ENCODE assay signal across 8 cellular contexts in the genomic region with DNA sequence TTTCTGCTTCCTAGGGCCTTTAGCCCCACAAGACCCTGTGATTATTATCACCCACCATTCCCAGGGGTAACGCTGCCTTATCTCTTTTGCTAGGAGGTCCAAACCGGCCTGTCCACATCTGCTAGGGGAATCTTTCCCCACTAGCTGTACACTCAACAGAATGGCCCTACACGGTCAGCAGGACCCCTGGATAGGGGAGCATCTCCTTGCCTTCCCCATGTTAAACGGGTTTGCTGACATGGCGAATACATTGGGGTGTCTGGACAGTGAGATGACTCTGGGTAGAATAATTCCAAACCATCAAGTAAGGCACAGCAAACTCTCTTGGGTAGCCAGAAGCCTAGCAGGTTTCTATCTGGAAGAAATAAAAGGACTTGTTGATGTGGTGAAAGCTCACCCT. TPM values are rescaled to one million over a fixed set of nuclear protein-coding genes. Genes with fewer than 3 reads are reported as not detected.
DNase-seq lines count a peak whose midpoint lies in the region; ATAC-seq and TF ChIP-seq lines count a peak whose summit lies in the region.

No MANE protein-coding gene starts in this region.

- WGBS in iPS DF 6.9 (ENCODE audit: insufficient coverage, insufficient read length): no CpG with 5 or more reads among the region's 5 CpGs

- no peak for DNase-seq in activated CD4-positive, alpha-beta T cell treated with anti-CD3 and anti-CD28 coated beads for 36 hours
- no peak for DNase-seq in activated CD4-positive, alpha-beta T cell treated with anti-CD3 and anti-CD28 coated beads, Interleukin-2, amount 50 U/mL, for 48 hours
- no peak for DNase-seq in WTC11 (ENCODE audit: low spot score)
- no peak for DNase-seq in iPS DF 6.9 (ENCODE audit: low read depth, low spot score)
- no peak for DNase-seq in stimulated activated naive CD8-positive, alpha-beta T cell treated with anti-CD3 and anti-CD28 coated beads, Interleukin-15, amount 100 ng/mL, for 72 hours
- DNase-seq in SIG-M5 (lab: John Stamatoyannopoulos, UW): no peak
- DNase-seq in NCI-H526 (lab: John Stamatoyannopoulos, UW): no peak

- H3K4me3 Mint-ChIP-seq in activated CD4-positive, alpha-beta T cell treated with anti-CD3 and anti-CD28 coated beads for 36 hours: peak overlapping the region; percentile 97
- H3K4me3 Mint-ChIP-seq in WTC11: peak overlapping the region; percentile 97
- H3K4me3 Mint-ChIP-seq in stimulated activated naive CD8-positive, alpha-beta T cell treated with anti-CD3 and anti-CD28 coated beads, Interleukin-15, amount 100 ng/mL, for 72 hours: peak overlapping the region; percentile 99

- H3K36me3 ChIP-seq in iPS DF 6.9 (ENCODE audit: control insufficient read depth, insufficient read depth, low read length): peaks cover 12% of the 10 kb centered on the region

- no peaks in the 10 kb centered on the region for H3K27me3 ChIP-seq in iPS DF 6.9 (ENCODE audit: control insufficient read depth, insufficient read depth, low read length)

- no peak for ATAC-seq in activated CD4-positive, alpha-beta T cell treated with anti-CD3 and anti-CD28 coated beads for 36 hours
- no peak for ATAC-seq in WTC11
- no peak for ATAC-seq in stimulated activated naive CD8-positive, alpha-beta T cell treated with anti-CD3 and anti-CD28 coated beads, Interleukin-15, amount 100 ng/mL, for 72 hours
- ATAC-seq in HG03280 (IDR thresholded peaks at IDR 0.05; ENCODE audit: unreplicated experiment): no peak

- H3K9me3 ChIP-seq in iPS DF 6.9 (ENCODE audit: control insufficient read depth, insufficient read depth, low read length): no peaks in the 10 kb centered on the region

- no peak overlapping the region for H3K27ac ChIP-seq in iPS DF 6.9 (ENCODE audit: low read length)

- no peak for TF ChIP-seq CTCF in WTC11 (IDR thresholded peaks at IDR 0.05)

- POLR2A ChIA-PET in activated CD4-positive, alpha-beta T cell treated with anti-CD3 and anti-CD28 coated beads for 36 hours (lab: Charles Lee): interaction anchor here (1.1 kb wide), 1 partner anchor 85 kb away, joined by 3 read pairs; the partner anchor contains the start of gene RBM6
- POLR2A ChIA-PET in WTC11 (lab: Charles Lee): interaction anchor here (0.7 kb wide), 1 partner anchor 406 kb away, joined by 3 read pairs; no protein-coding TSS in a partner anchor

- H3K9me3 Mint-ChIP-seq in activated CD4-positive, alpha-beta T cell treated with anti-CD3 and anti-CD28 coated beads for 36 hours (ENCODE audit: low read depth): no peaks in the 10 kb centered on the region
- H3K9me3 Mint-ChIP-seq in WTC11: no peaks in the 10 kb centered on the region
- no peaks in the 10 kb centered on the region for H3K9me3 Mint-ChIP-seq in stimulated activated naive CD8-positive, alpha-beta T cell treated with anti-CD3 and anti-CD28 coated beads, Interleukin-15, amount 100 ng/mL, for 72 hours

- no peaks in the 10 kb centered on the region for H3K27me3 Mint-ChIP-seq in activated CD4-positive, alpha-beta T cell treated with anti-CD3 and anti-CD28 coated beads for 36 hours
- no peaks in the 10 kb centered on the region for H3K27me3 Mint-ChIP-seq in WTC11 (ENCODE audit: low read depth)
- no peaks in the 10 kb centered on the region for H3K27me3 Mint-ChIP-seq in stimulated activated naive CD8-positive, alpha-beta T cell treated with anti-CD3 and anti-CD28 coated beads, Interleukin-15, amount 100 ng/mL, for 72 hours

- CTCF ChIA-PET in activated CD4-positive, alpha-beta T cell treated with anti-CD3 and anti-CD28 coated beads for 36 hours (lab: Charles Lee): interaction anchor here (0.6 to 1.5 kb wide), 6 partner anchors 15 to 206 kb away, joined by 3 to 7 read pairs (median 4); no protein-coding TSS in a partner anchor
- CTCF ChIA-PET in WTC11 (lab: Charles Lee): interaction anchor here (0.9 to 1.6 kb wide), 5 partner anchors 14 to 265 kb away, joined by 3 to 6 read pairs (median 4); partner anchors contain the start of gene INKA1

- H3K27ac Mint-ChIP-seq in activated CD4-positive, alpha-beta T cell treated with anti-CD3 and anti-CD28 coated beads for 36 hours: no peak overlapping the region
- peak overlapping the region; percentile 86; the same call in 1 of the 2 replicates for H3K27ac Mint-ChIP-seq in WTC11
- H3K27ac Mint-ChIP-seq in stimulated activated naive CD8-positive, alpha-beta T cell treated with anti-CD3 and anti-CD28 coated beads, Interleukin-15, amount 100 ng/mL, for 72 hours: peak overlapping the region; percentile 95 to 97

- H3K4me3 ChIP-seq in iPS DF 6.9 (ENCODE audit: low read length): peak overlapping the region; percentile 90; the same call in 1 of the 2 replicates

- intact Hi-C loops in activated CD4-positive, alpha-beta T cell treated with anti-CD3 and anti-CD28 coated beads for 36 hours (cut with DNase I, micrococcal nuclease): loop anchor here (1.0 to 5.0 kb wide), 16 partner anchors 14 to 437 kb away; partner anchors contain the start of genes IP6K1 (in 2 of the 2), MST1R (in 2 of the 2), AMIGO3 (in 1 of the 2) and APEH (in 1 of the 2)

- no peaks in the 10 kb centered on the region for H3K36me3 Mint-ChIP-seq in activated CD4-positive, alpha-beta T cell treated with anti-CD3 and anti-CD28 coated beads for 36 hours (ENCODE audit: low read depth)
- peaks cover 9% of the 10 kb centered on the region for H3K36me3 Mint-ChIP-seq in WTC11

- peaks cover 10% of the 10 kb centered on the region for H3K4me1 Mint-ChIP-seq in activated CD4-positive, alpha-beta T cell treated with anti-CD3 and anti-CD28 coated beads for 36 hours
- peaks cover 11% of the 10 kb centered on the region for H3K4me1 Mint-ChIP-seq in WTC11
- peaks cover 15% of the 10 kb centered on the region for H3K4me1 Mint-ChIP-seq in stimulated activated naive CD8-positive, alpha-beta T cell treated with anti-CD3 and anti-CD28 coated beads, Interleukin-15, amount 100 ng/mL, for 72 hours

- peaks cover 2% of the 10 kb centered on the region; the same call in 1 of the 2 replicates for H3K4me1 ChIP-seq in iPS DF 6.9 (ENCODE audit: control insufficient read depth, insufficient read depth, low read length)

TF ChIP-seq in WTC11, 78 proteins besides CTCF, POLR2A, EP300 and RAD21 (continues in another document):
- TF ChIP-seq NFE2L1 (CRISPR knock-in tag; IDR thresholded peaks at IDR 0.05) (no peak), KAT7 (CRISPR knock-in tag; IDR thresholded peaks at IDR 0.05; ENCODE audit: borderline replicate concordance) (no peak), FOXK1 (CRISPR knock-in tag; IDR thresholded peaks at IDR 0.05) (no peak), SOX15 (CRISPR knock-in tag; IDR thresholded peaks at IDR 0.05) (no peak), JAZF1 (CRISPR knock-in tag; IDR thresholded peaks at IDR 0.05) (no peak), FOXP1 (CRISPR knock-in tag; IDR thresholded peaks at IDR 0.05; ENCODE audit: borderline replicate concordance) (no peak), NR3C1 (CRISPR knock-in tag; conservative IDR thresholded peaks at IDR 0.05; ENCODE audit: low read depth) (no peak), RELA (CRISPR knock-in tag; IDR thresholded peaks at IDR 0.05; ENCODE audit: borderline replicate concordance) (no peak), GABPB1 (CRISPR knock-in tag; IDR thresholded peaks at IDR 0.05) (no peak), USF2 (CRISPR knock-in tag; IDR thresholded peaks at IDR 0.05) (no peak), ERG (CRISPR knock-in tag; IDR thresholded peaks at IDR 0.05) (no peak)
- TF ChIP-seq, protein P1, sequence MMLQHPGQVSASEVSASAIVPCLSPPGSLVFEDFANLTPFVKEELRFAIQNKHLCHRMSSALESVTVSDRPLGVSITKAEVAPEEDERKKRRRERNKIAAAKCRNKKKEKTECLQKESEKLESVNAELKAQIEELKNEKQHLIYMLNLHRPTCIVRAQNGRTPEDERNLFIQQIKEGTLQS (CRISPR knock-in tag; conservative IDR thresholded peaks at IDR 0.05): no peak
- TF ChIP-seq, protein P2, sequence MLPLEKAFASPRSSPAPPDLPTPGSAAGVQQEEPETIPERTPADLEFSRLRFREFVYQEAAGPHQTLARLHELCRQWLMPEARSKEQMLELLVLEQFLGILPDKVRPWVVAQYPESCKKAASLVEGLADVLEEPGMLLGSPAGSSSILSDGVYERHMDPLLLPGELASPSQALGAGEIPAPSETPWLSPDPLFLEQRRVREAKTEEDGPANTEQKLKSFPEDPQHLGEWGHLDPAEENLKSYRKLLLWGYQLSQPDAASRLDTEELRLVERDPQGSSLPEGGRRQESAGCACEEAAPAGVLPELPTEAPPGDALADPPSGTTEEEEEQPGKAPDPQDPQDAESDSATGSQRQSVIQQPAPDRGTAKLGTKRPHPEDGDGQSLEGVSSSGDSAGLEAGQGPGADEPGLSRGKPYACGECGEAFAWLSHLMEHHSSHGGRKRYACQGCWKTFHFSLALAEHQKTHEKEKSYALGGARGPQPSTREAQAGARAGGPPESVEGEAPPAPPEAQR (CRISPR knock-in tag; IDR thresholded peaks at IDR 0.05): no peak

RNA-seq across cellular contexts. Expression of gene TRAIP, which starts 0.7 kb away (rescaled TPM):
- total RNA-seq in activated CD4-positive, alpha-beta T cell treated with anti-CD3 and anti-CD28 coated beads for 36 hours: 10 to 100 TPM; 25.1 to 28.1 TPM
- total RNA-seq in WTC11 (2021): 25.9 to 31.8 TPM (median 29.9 TPM) in 3 replicates

RNA-seq across cellular contexts. Expression of gene CAMKV, which starts 14.0 kb away (rescaled TPM):
- total RNA-seq in activated CD4-positive, alpha-beta T cell treated with anti-CD3 and anti-CD28 coated beads for 36 hours: 1 to 10 TPM; 1.1 to 1.3 TPM
- 56.0 to 58.2 TPM (median 56.6 TPM) in 3 replicates for total RNA-seq in WTC11 (2021)

RNA-seq across cellular contexts. Expression of gene UBA7, which starts 41.9 kb away (rescaled TPM):
- total RNA-seq in activated CD4-positive, alpha-beta T cell treated with anti-CD3 and anti-CD28 coated beads for 36 hours: 10 to 100 TPM; 85.5 to 85.7 TPM
- total RNA-seq in WTC11 (2021): 1.2 to 1.9 TPM (median 1.6 TPM) in 3 replicates

RNA-seq across cellular contexts. Expression of gene MST1R, which starts 48.0 kb away (rescaled TPM):
- 1 to 10 TPM in 1 of 2 experiments, under 1 TPM in 1; 0.86 to 1.2 TPM for total RNA-seq in activated CD4-positive, alpha-beta T cell treated with anti-CD3 and anti-CD28 coated beads for 36 hours
- 5.1 to 6.2 TPM (median 5.6 TPM) in 3 replicates for total RNA-seq in WTC11 (2021)

RNA-seq across cellular contexts. Expression of gene INKA1, which starts 52.6 kb away (rescaled TPM):
- under 1 TPM; 0.50 to 0.70 TPM for total RNA-seq in activated CD4-positive, alpha-beta T cell treated with anti-CD3 and anti-CD28 coated beads for 36 hours
- 1.4 to 2.0 TPM (median 1.5 TPM) in 3 replicates for total RNA-seq in WTC11 (2021)

Comparison
In these comparisons a context has a peak if more than half of its experiments do, and no peak if none do; other contexts are left out.
1. RNA of gene CAMKV, which starts 14.0 kb away (total RNA-seq): 56.0 to 58.2 TPM in WTC11; 1.1 to 1.3 TPM in activated CD4-positive, alpha-beta T cell treated with anti-CD3 and anti-CD28 coated beads for 36 hours; every median in the first group is over 10 times any median in the second.
2. RNA of gene UBA7, which starts 41.9 kb away (total RNA-seq): 85.5 to 85.7 TPM in activated CD4-positive, alpha-beta T cell treated with anti-CD3 and anti-CD28 coated beads for 36 hours; 1.2 to 1.9 TPM in WTC11; every median in the first group is over 10 times any median in the second.
3. Peak in every context shown above with its lines, with median percentiles within 50 percentile points of each other: H3K4me3 Mint-ChIP-seq.